Comparison of ENCODE assay signal across 19 cellular contexts in the genomic region with DNA sequence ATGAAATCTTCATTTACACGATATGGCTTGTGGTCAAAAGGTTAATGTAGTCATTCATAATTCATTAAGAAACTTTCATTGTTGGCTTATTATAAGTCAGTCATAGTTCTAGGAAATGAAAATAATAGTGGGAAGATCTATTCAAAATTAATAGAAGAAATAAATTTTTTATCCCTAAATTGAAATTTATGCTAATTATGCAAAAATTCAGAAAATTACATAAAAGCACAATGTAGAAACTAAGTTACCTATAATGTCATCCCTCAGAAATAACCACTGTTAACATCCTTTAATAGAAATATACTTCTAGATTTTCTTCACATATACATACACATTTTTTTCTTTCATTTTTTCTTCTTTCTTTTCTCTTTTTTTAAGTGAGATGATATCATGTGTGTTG.
"Had no signal": no experiment of that assay in that cellular context is flagged by ENCODE, and none has a peak within 500 bp of the region (broad histone marks: within the 10 kb centered on the region; RNA-seq: fewer than 3 reads in every experiment).

No MANE protein-coding gene starts in this region.

- ATAC-seq: left cardiac atrium, pancreas, psoas muscle, WTC11 had no signal

- H3K9me3 ChIP-seq: esophagus muscularis mucosa, pancreas, psoas muscle, SK-N-SH, stomach, transverse colon had no signal

- H3K9ac ChIP-seq: SK-N-SH had no signal

- H3K9me3 Mint-ChIP-seq: WTC11 had no signal

- H3K36me3 ChIP-seq: esophagus muscularis mucosa, pancreas, right atrium auricular region, stomach, suprapubic skin, transverse colon had no signal

- H3K4me1 ChIP-seq: esophagus muscularis mucosa, right atrium auricular region, suprapubic skin, transverse colon had no signal

- H3K4me1 Mint-ChIP-seq: nephron progenitor cell had no signal

- H3K27me3 Mint-ChIP-seq: activated naive CD8-positive, alpha-beta T cell treated with anti-CD3 and anti-CD28 coated beads, Interleukin-2, amount 10 ng/mL, durations not matched to agents 7 days and 5 days had no signal

- H3K4me3 ChIP-seq: coronary artery, esophagus muscularis mucosa, pancreas, psoas muscle, right atrium auricular region, stomach, suprapubic skin, transverse colon had no signal

- H3K36me3 Mint-ChIP-seq: WTC11 had no signal

- H3K27ac Mint-ChIP-seq: nephron progenitor cell, WTC11 had no signal

- H3K4me3 Mint-ChIP-seq: nephron progenitor cell, WTC11 had no signal

- DNase-seq: activated effector memory CD4-positive, alpha-beta T cell treated with anti-CD3 and anti-CD28 coated beads, Interleukin-2, amount 50 U/mL, for 16 hours; activated naive CD8-positive, alpha-beta T cell treated with anti-CD3 and anti-CD28 coated beads, Interleukin-2, amount 10 ng/mL, durations not matched to agents 7 days and 5 days; amygdala; hippocampal formation; islet precursor cell; left cardiac atrium; nephron progenitor cell; pancreas; psoas muscle; SIG-M5; SK-N-SH; stomach; T1000; transverse colon had no signal

- H3K27ac ChIP-seq: coronary artery, esophagus muscularis mucosa, pancreas, psoas muscle, right atrium auricular region, suprapubic skin, transverse colon had no signal

- H3K4me2 ChIP-seq: SK-N-SH had no signal

- H3K27me3 ChIP-seq: esophagus muscularis mucosa, pancreas, right atrium auricular region, stomach, suprapubic skin, transverse colon had no signal
